Comparison of ENCODE assay signal across 11 cellular contexts in the genomic region with DNA sequence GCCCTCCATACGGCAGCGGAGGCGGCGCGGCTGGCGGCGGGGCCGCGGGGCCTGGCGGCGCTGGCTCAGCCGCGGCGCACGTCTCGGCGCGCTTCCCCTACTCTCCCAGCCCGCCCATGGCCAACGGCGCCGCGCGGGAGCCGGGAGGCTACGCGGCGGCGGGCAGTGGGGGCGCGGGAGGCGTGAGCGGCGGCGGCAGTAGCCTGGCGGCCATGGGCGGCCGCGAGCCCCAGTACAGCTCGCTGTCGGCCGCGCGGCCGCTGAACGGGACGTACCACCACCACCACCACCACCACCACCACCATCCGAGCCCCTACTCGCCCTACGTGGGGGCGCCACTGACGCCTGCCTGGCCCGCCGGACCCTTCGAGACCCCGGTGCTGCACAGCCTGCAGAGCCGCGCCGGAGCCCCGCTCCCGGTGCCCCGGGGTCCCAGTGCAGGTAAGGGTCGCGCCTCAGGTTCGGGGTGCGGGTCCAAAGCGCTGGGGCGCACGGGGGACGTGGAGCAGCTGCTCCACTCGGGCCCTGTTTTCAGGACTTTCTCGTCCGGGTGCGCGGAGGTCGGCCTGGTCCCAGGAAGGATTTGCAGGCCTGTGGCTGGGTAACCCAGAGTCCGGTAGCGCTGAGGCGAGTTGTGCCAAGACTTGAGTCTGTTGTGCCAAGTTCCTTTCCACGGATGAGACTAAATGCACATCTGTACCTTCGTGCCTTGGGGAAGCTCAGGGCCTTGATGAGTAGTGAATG. TPM values are rescaled to one million over a fixed set of nuclear protein-coding genes. Genes with fewer than 3 reads are reported as not detected.
DNase-seq lines count a peak whose midpoint lies in the region; ATAC-seq and TF ChIP-seq lines count a peak whose summit lies in the region.
"Had no signal": no experiment of that assay in that cellular context is flagged by ENCODE, and none has a peak within 500 bp of the region (broad histone marks: within the 10 kb centered on the region; RNA-seq: fewer than 3 reads in every experiment).

No MANE protein-coding gene starts in this region.

- no peaks in the 10 kb centered on the region for H3K9me3 Mint-ChIP-seq in Caco-2 (ENCODE audit: unreplicated experiment)
- no peaks in the 10 kb centered on the region for H3K9me3 Mint-ChIP-seq in activated T-cell treated with anti-CD3 and anti-CD28 coated beads, Interleukin-2, amount 50 U/mL, for 4 hours

- 45% methylated on average over 42 of the region's 81 CpGs for WGBS in prostate gland

- H3K27me3 Mint-ChIP-seq in Caco-2 (ENCODE audit: insufficient read depth, unreplicated experiment) = no peaks in the 10 kb centered on the region
- H3K27me3 Mint-ChIP-seq in activated T-cell treated with anti-CD3 and anti-CD28 coated beads, Interleukin-2, amount 50 U/mL, for 4 hours (ENCODE audit: low read depth) = peaks cover 67% of the 10 kb centered on the region

- H3K27ac ChIP-seq in prostate gland = no peak overlapping the region
- H3K27ac ChIP-seq: parathyroid adenoma had no signal

- H3K4me1 ChIP-seq in Caco-2 (peaks cover 19% of the 10 kb centered on the region), prostate gland (replicated peaks) (peaks cover 9% of the 10 kb centered on the region)
- H3K4me1 ChIP-seq: parathyroid adenoma had no signal

- peaks cover 75% of the 10 kb centered on the region for H3K36me3 Mint-ChIP-seq in Caco-2 (ENCODE audit: insufficient read depth, unreplicated experiment)
- H3K36me3 Mint-ChIP-seq in activated T-cell treated with anti-CD3 and anti-CD28 coated beads, Interleukin-2, amount 50 U/mL, for 4 hours (ENCODE audit: insufficient read depth) = no peaks in the 10 kb centered on the region

- POLR2A ChIA-PET in Caco-2 (lab: Charles Lee) = no interaction called here

- in situ Hi-C loops in astrocyte of the spinal cord (cut with HindIII; ENCODE audit: low sequenced_read_pairs) = no loop called here

- peak overlapping the region; percentile 74 for H3K4me3 Mint-ChIP-seq in Caco-2 (ENCODE audit: unreplicated experiment)
- H3K4me3 Mint-ChIP-seq in activated T-cell treated with anti-CD3 and anti-CD28 coated beads, Interleukin-2, amount 50 U/mL, for 4 hours = no peak overlapping the region

- intact Hi-C loops in Caco-2 (cut with micrococcal nuclease; ENCODE audit: unreplicated experiment) = loop anchor here (5.0 kb wide), 1 partner anchor 390 kb away; no protein-coding TSS in a partner anchor
- intact Hi-C loops in prostate gland (cut with DNase I) = loop anchor here (2.0 to 5.0 kb wide), 2 partner anchors 177 to 390 kb away; no protein-coding TSS in a partner anchor

- TF ChIP-seq CTCF in Caco-2 (IDR thresholded peaks at IDR 0.05; ENCODE audit: insufficient read depth in 1 of 2, low read depth in 1 of 2, low read length in 1 of 2, severe bottlenecking in 1 of 2, unreplicated experiment in 1 of 2) = no peak
- TF ChIP-seq CTCF in astrocyte of the spinal cord (IDR thresholded peaks at IDR 0.05; ENCODE audit: low read depth, low read length) = no peak
- no peak for TF ChIP-seq CTCF in prostate gland (IDR thresholded peaks at IDR 0.05)

- H3K4me1 Mint-ChIP-seq in Caco-2 (ENCODE audit: low read depth, unreplicated experiment) = peaks cover 7% of the 10 kb centered on the region
- H3K4me1 Mint-ChIP-seq in activated T-cell treated with anti-CD3 and anti-CD28 coated beads, Interleukin-2, amount 50 U/mL, for 4 hours (ENCODE audit: low read depth) = peaks cover 11% of the 10 kb centered on the region

- H3K9me3 ChIP-seq in Caco-2 (no peaks in the 10 kb centered on the region), prostate gland (no peaks in the 10 kb centered on the region)

- ATAC-seq in GM19455 (IDR thresholded peaks at IDR 0.05; ENCODE audit: unreplicated experiment) = no peak
- no peak for ATAC-seq in activated T-cell treated with anti-CD3 and anti-CD28 coated beads, Interleukin-2, amount 50 U/mL, for 4 hours
- ATAC-seq: T-helper 17 cell had no signal

- peaks cover 19% of the 10 kb centered on the region for H3K36me3 ChIP-seq in Caco-2 (ENCODE audit: control insufficient read depth, insufficient read depth, low read length)
- H3K36me3 ChIP-seq in prostate gland = no peaks in the 10 kb centered on the region

- TF ChIP-seq POLR2A in prostate gland (IDR thresholded peaks at IDR 0.05) = no peak

- DNase-seq in Caco-2 = no peak
- no peak for DNase-seq in astrocyte of the spinal cord (ENCODE audit: low read depth, low spot score)
- DNase-seq in hepatic stellate cell (ENCODE audit: low spot score) = peak; percentile 29
- DNase-seq in prostate gland (ENCODE audit: low spot score) = no peak
- DNase-seq in SHP77 (lab: John Stamatoyannopoulos, UW) = no peak
- DNase-seq in activated effector memory CD4-positive, alpha-beta T cell treated with Interleukin-2 at 50 U/mL for 16 hours = no peak
- DNase-seq in activated T-cell treated with anti-CD3 and anti-CD28 coated beads, Interleukin-2, amount 50 U/mL, for 4 hours = no peak
- DNase-seq: NCI-H345, T-helper 17 cell had no signal

- peak overlapping the region; percentile 43 for H3K27ac Mint-ChIP-seq in Caco-2 (ENCODE audit: unreplicated experiment)
- H3K27ac Mint-ChIP-seq: T-helper 17 cell had no signal

- CTCF ChIA-PET in Caco-2 (lab: Charles Lee) = interaction anchor here (0.7 to 1.9 kb wide), 2 partner anchors 22 to 191 kb away, joined by 3 to 4 read pairs; no protein-coding TSS in a partner anchor

- BruUV-seq in Caco-2 (replicated peaks; lab: Mats Ljungman, UMichigan) = no TSS peak

- H3K27me3 ChIP-seq in Caco-2 (replicated peaks; ENCODE audit: control insufficient read depth, insufficient read depth, low read length) (no peaks in the 10 kb centered on the region), prostate gland (replicated peaks; ENCODE audit: insufficient read depth) (peaks cover 16% of the 10 kb centered on the region)

- peak overlapping the region; percentile 69 for H3K4me3 ChIP-seq in Caco-2 (ENCODE audit: low read depth, low read length)
- H3K4me3 ChIP-seq in astrocyte of the spinal cord (ENCODE audit: low read depth, low read length) = peak overlapping the region; percentile 76
- peak overlapping the region; percentile 54 to 62 for H3K4me3 ChIP-seq in prostate gland

RNA-seq across cellular contexts. Expression of a gene that starts 2.6 kb away (rescaled TPM):
- total RNA-seq in Caco-2 (2022) = 124 and 136 TPM in 2 replicates
- total RNA-seq in prostate gland = 10 to 100 TPM in 1 of 2 donors, 1 to 10 TPM in 1; 9.8 to 49.0 TPM
- total RNA-seq in activated T-cell treated with anti-CD3 and anti-CD28 coated beads, Interleukin-2, amount 50 U/mL, for 4 hours = under 1 TPM; 0.08 to 0.21 (median 0.14) TPM
- total RNA-seq: T-helper 17 cell had no signal

Comparison
In these comparisons a context has a peak if more than half of its experiments do, and no peak if none do; other contexts are left out.
1. RNA of a gene that starts 2.6 kb away (total RNA-seq): 124 to 136 TPM in Caco-2 and 9.8 to 49.0 TPM in prostate gland; 0.08 to 0.21 TPM in activated T-cell treated with anti-CD3 and anti-CD28 coated beads, Interleukin-2, amount 50 U/mL, for 4 hours; every median in the first group is over 4 times any median in the second.
2. Peak in every context shown above with its lines, with median percentiles within 50 percentile points of each other: H3K4me3 ChIP-seq.